ENCODE assay signal across 23 cellular contexts in genomic region chr4:165626316-165626715, GRCh38.
DNase-seq lines count a peak whose midpoint lies in the region; ATAC-seq, FAIRE-seq and TF ChIP-seq lines count a peak whose summit lies in the region.
"Had no signal": no experiment of that assay in that cellular context is flagged by ENCODE, and none has a peak within 500 bp of the region (broad histone marks: within the 10 kb centered on the region; RNA-seq: fewer than 3 reads in every experiment).

No MANE protein-coding gene starts in this region.

- no peaks in the 10 kb centered on the region for H3K79me2 ChIP-seq in SK-N-SH (ENCODE audit: insufficient read depth)
- H3K79me2 ChIP-seq in endothelial cell of umbilical vein (ENCODE audit: control insufficient read depth, insufficient read depth, low read length), result no peaks in the 10 kb centered on the region

- H3K9me1 ChIP-seq in endothelial cell of umbilical vein (replicated peaks; ENCODE audit: control insufficient read depth, extremely low read depth, insufficient read depth, low read length), result no peaks in the 10 kb centered on the region

- CTCF ChIA-PET in SK-N-SH (lab: Yijun Ruan, JAX) (interaction anchor here (1.3 kb wide), 1 partner anchor 15 kb away, joined by 3 read pairs; no protein-coding TSS in a partner anchor), endothelial cell of umbilical vein (lab: Charles Lee) (no interaction called here)

- BruUV-seq in endothelial cell of umbilical vein (replicated peaks; lab: Mats Ljungman, UMichigan), result no TSS peak

- dilution Hi-C loops in endothelial cell of umbilical vein (cut with MboI; ENCODE audit: extremely low pct_ligation_motif_present, low sequenced_read_pairs), result no loop called here

- no peak for TF ChIP-seq CTCF in SK-N-SH (IDR thresholded peaks at IDR 0.05)
- TF ChIP-seq CTCF in endothelial cell of umbilical vein (IDR thresholded peaks at IDR 0.05; ENCODE audit: extremely low read depth in 1 of 2, insufficient read depth in 1 of 2, low read depth in 1 of 2, low read length in 2 of 2), result no peak
- no peak for TF ChIP-seq CTCF in fibroblast of the aortic adventitia (IDR thresholded peaks at IDR 0.05; ENCODE audit: insufficient read depth, low read length)

- H3K4me3 ChIP-seq in SK-N-SH (ENCODE audit: low read depth in 2 of 2, low read length in 1 of 2) (no peak overlapping the region), endothelial cell of umbilical vein (replicated peaks in 1 of 3; ENCODE audit: insufficient read depth in 1 of 3, low read depth in 1 of 3, low read length in 3 of 3) (no peak overlapping the region), fibroblast of the aortic adventitia (ENCODE audit: low read depth, low read length) (no peak overlapping the region)
- H3K4me3 ChIP-seq: BLaER1 treated with 17β-estradiol and CSF1 and Interleukin-3, amounts not matched to agents 10 nM and 100 nM; GM12878; HAP-1 had no signal

- H3K9ac ChIP-seq in SK-N-SH, result no peak overlapping the region
- H3K9ac ChIP-seq in endothelial cell of umbilical vein (replicated peaks; ENCODE audit: extremely low read depth, insufficient read depth, low read length), result no peak overlapping the region
- H3K9ac ChIP-seq: BLaER1 treated with 17β-estradiol and CSF1 and Interleukin-3, amounts not matched to agents 10 nM and 100 nM had no signal

- no peak for TF ChIP-seq RAD21 in SK-N-SH (IDR thresholded peaks at IDR 0.05; ENCODE audit: low read length)

- H2AFZ ChIP-seq in SK-N-SH (ENCODE audit: low read depth), result peak overlapping the region; percentile 4; the same call in 1 of the 2 replicates
- peak overlapping the region; percentile 85 for H2AFZ ChIP-seq in endothelial cell of umbilical vein (ENCODE audit: low read depth, low read length)

- H3K27me3 ChIP-seq in SK-N-SH (ENCODE audit: insufficient read depth) (no peaks in the 10 kb centered on the region), endothelial cell of umbilical vein (ENCODE audit: control insufficient read depth in 2 of 2, insufficient read depth in 2 of 2, low read length in 2 of 2) (no peaks in the 10 kb centered on the region)
- H3K27me3 ChIP-seq: BE2C; BLaER1 treated with 17β-estradiol and CSF1 and Interleukin-3, amounts not matched to agents 10 nM and 100 nM had no signal

- WGBS in SK-N-SH (ENCODE audit: low lambda C conversion rate), result 25% methylated on average over 4 of the region's 4 CpGs

- intact Hi-C loops in endothelial cell of umbilical vein (cut with micrococcal nuclease), result no loop called here

- H3F3A ChIP-seq in SK-N-SH (replicated peaks; ENCODE audit: insufficient read depth), result no peaks in the 10 kb centered on the region

- H3K36me3 ChIP-seq in SK-N-SH (replicated peaks in 1 of 2; ENCODE audit: control insufficient read depth in 1 of 2, insufficient read depth in 2 of 2, low read length in 1 of 2) (no peaks in the 10 kb centered on the region), endothelial cell of umbilical vein (ENCODE audit: control insufficient read depth in 2 of 2, extremely low read depth in 1 of 2, insufficient read depth in 2 of 2, low read length in 2 of 2) (no peaks in the 10 kb centered on the region)
- H3K36me3 ChIP-seq: BE2C; BLaER1 treated with 17β-estradiol and CSF1 and Interleukin-3, amounts not matched to agents 10 nM and 100 nM; HAP-1 had no signal

- DNase-seq in SK-N-SH, result no peak
- peak; percentile 24 for DNase-seq in endothelial cell of umbilical vein (ENCODE audit: low read depth, low spot score)
- DNase-seq in fibroblast of the aortic adventitia (ENCODE audit: low read depth), result peak; percentile 67
- DNase-seq: ACHN; AML-193; BE2C; CD4-positive, alpha-beta T cell; CD8-positive, alpha-beta memory T cell; DMS 273 treated with DMSO at 0.1 percent for 48 hours; DMS79; GDM1; GOT3 had no signal

- H3K9me3 ChIP-seq in SK-N-SH, result no peaks in the 10 kb centered on the region
- no peaks in the 10 kb centered on the region for H3K9me3 ChIP-seq in endothelial cell of umbilical vein (replicated peaks; ENCODE audit: control insufficient read depth, insufficient read depth, low read length)
- H3K9me3 ChIP-seq: BE2C; BLaER1 treated with 17β-estradiol and CSF1 and Interleukin-3, amounts not matched to agents 10 nM and 100 nM; HAP-1 had no signal

- peaks cover 0 to 6% of the 10 kb centered on the region in 2 experiments; a peak in 1 of 4 replicates for H3K4me1 ChIP-seq in SK-N-SH (ENCODE audit: control insufficient read depth in 1 of 2, insufficient read depth in 2 of 2, low read depth in 1 of 2, low read length in 1 of 2)
- peaks cover 45% of the 10 kb centered on the region for H3K4me1 ChIP-seq in endothelial cell of umbilical vein (ENCODE audit: control insufficient read depth, extremely low read depth, insufficient read depth, low read length)
- H3K4me1 ChIP-seq: BE2C; BLaER1 treated with 17β-estradiol and CSF1 and Interleukin-3, amounts not matched to agents 10 nM and 100 nM; HAP-1 had no signal

- no peak for TF ChIP-seq POLR2A in endothelial cell of umbilical vein (IDR thresholded peaks at IDR 0.05; ENCODE audit: low read depth, low read length)

- FAIRE-seq in endothelial cell of umbilical vein (lab: Jason Lieb, UNC), result no peak
- FAIRE-seq: A204.1, D721Med, GM12878, GM19239, H54 had no signal

- no peak for TF ChIP-seq EP300 in SK-N-SH (IDR thresholded peaks at IDR 0.05; ENCODE audit: borderline replicate concordance in 1 of 2, low read depth in 1 of 2, low read length in 1 of 2)

- ATAC-seq in SK-N-SH treated with all-trans-retinoic acid at 6 μM for 48 hours, result no peak
- ATAC-seq in HG03280 (IDR thresholded peaks at IDR 0.05; ENCODE audit: unreplicated experiment), result no peak
- ATAC-seq in GM19455 (IDR thresholded peaks at IDR 0.05; ENCODE audit: unreplicated experiment), result no peak
- ATAC-seq: GM12878 had no signal

- POLR2A ChIA-PET in SK-N-SH (lab: Yijun Ruan, JAX), result no interaction called here
- POLR2A ChIA-PET in endothelial cell of umbilical vein (lab: Charles Lee), result no interaction called here

- H3K27ac ChIP-seq in SK-N-SH (ENCODE audit: low read depth in 2 of 2, low read length in 1 of 2) (no peak overlapping the region), endothelial cell of umbilical vein (ENCODE audit: insufficient read depth, low read depth, low read length) (peak overlapping the region; percentile 55)
- H3K27ac ChIP-seq: 22Rv1; BLaER1 treated with 17β-estradiol and CSF1 and Interleukin-3, amounts not matched to agents 10 nM and 100 nM had no signal

- H4K20me1 ChIP-seq in SK-N-SH (ENCODE audit: insufficient read depth) (no peaks in the 10 kb centered on the region), endothelial cell of umbilical vein (replicated peaks; ENCODE audit: control insufficient read depth, extremely low read depth, insufficient read depth, low read length) (no peaks in the 10 kb centered on the region)
- H4K20me1 ChIP-seq: BLaER1 treated with 17β-estradiol and CSF1 and Interleukin-3, amounts not matched to agents 10 nM and 100 nM had no signal

- H3K9me2 ChIP-seq in SK-N-SH, result no peaks in the 10 kb centered on the region

- H3K4me2 ChIP-seq in SK-N-SH (no peak overlapping the region), endothelial cell of umbilical vein (ENCODE audit: insufficient read depth, low read length) (no peak overlapping the region)
- H3K4me2 ChIP-seq: BLaER1 treated with 17β-estradiol and CSF1 and Interleukin-3, amounts not matched to agents 10 nM and 100 nM had no signal

TF ChIP-seq in SK-N-SH, 30 proteins besides CTCF, POLR2A, EP300 and RAD21 (continues in another document):
- no peak for TF ChIP-seq EZH2phosphoT487 (IDR thresholded peaks at IDR 0.05; ENCODE audit: borderline replicate concordance, low read depth)
- no peak for TF ChIP-seq RCOR1 (IDR thresholded peaks at IDR 0.05; ENCODE audit: low read length)
- TF ChIP-seq ELF1 (IDR thresholded peaks at IDR 0.05), result no peak
- TF ChIP-seq RFX5 (IDR thresholded peaks at IDR 0.05; ENCODE audit: low read length), result no peak
- no peak for TF ChIP-seq NFIC (IDR thresholded peaks at IDR 0.05; ENCODE audit: borderline replicate concordance)

TF ChIP-seq in SK-N-SH treated with all-trans-retinoic acid at 6 μM for 48 hours, 23 proteins besides CTCF, POLR2A, EP300 and RAD21 (continues in another document):
- TF ChIP-seq RARB (CRISPR knock-in tag; IDR thresholded peaks at IDR 0.05) (no peak), PATZ1 (CRISPR knock-in tag; IDR thresholded peaks at IDR 0.05; ENCODE audit: borderline replicate concordance) (no peak)

TF ChIP-seq in endothelial cell of umbilical vein, 7 proteins besides CTCF, POLR2A, EP300 and RAD21:
- TF ChIP-seq EZH2 (IDR thresholded peaks at IDR 0.05; ENCODE audit: borderline replicate concordance, low read depth, low read length, severe bottlenecking) (no peak), POLR2AphosphoS5 (IDR thresholded peaks at IDR 0.05; ENCODE audit: insufficient read depth, low read depth, low read length) (no peak), GATA2 (IDR thresholded peaks at IDR 0.05; ENCODE audit: insufficient read depth, insufficient read length, low read depth, low read length) (no peak), MAX (IDR thresholded peaks at IDR 0.05; ENCODE audit: insufficient read depth, insufficient read length) (no peak), JUN (IDR thresholded peaks at IDR 0.05; ENCODE audit: borderline replicate concordance, insufficient read depth, insufficient read length, low read depth) (no peak), FOS (IDR thresholded peaks at IDR 0.05; ENCODE audit: borderline replicate concordance, insufficient read depth, low read length) (no peak), MYC (IDR thresholded peaks at IDR 0.05; ENCODE audit: low read depth, low read length) (no peak)
